ENCODE assay signal across 1 cellular context in the genomic region with DNA sequence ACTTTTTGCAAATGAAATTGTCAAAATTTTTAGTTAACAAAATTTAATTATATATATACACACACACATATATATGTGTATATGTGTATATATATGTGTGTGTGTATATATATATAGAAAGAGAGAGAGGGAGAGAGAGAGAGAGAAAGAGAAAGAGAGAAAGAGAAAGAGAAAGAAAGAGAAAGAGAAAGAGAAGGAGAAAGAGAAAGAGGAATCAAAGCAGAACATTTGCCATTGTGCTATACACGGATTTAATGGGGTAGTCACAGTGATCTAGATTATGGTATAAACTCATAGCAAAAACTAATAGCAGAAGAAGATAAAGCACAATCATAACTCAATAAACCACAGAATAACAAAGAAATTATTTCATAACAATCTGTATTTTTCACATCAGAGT.
TF ChIP-seq lines count a peak whose summit lies in the region.

No MANE protein-coding gene starts in this region.

TF ChIP-seq in IMR-90, 13 proteins besides CTCF, POLR2A, EP300 and RAD21 (continued from another document):
- TF ChIP-seq, protein P1, sequence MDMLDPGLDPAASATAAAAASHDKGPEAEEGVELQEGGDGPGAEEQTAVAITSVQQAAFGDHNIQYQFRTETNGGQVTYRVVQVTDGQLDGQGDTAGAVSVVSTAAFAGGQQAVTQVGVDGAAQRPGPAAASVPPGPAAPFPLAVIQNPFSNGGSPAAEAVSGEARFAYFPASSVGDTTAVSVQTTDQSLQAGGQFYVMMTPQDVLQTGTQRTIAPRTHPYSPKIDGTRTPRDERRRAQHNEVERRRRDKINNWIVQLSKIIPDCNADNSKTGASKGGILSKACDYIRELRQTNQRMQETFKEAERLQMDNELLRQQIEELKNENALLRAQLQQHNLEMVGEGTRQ (IDR thresholded peaks at IDR 0.05; ENCODE audit: low read depth, low read length), result no peak
- TF ChIP-seq BHLHE40 (IDR thresholded peaks at IDR 0.05; ENCODE audit: low read depth, low read length) (no peak), CHD1 (IDR thresholded peaks at IDR 0.05; ENCODE audit: low read depth, low read length) (no peak), FOS (IDR thresholded peaks at IDR 0.05; ENCODE audit: low read depth, low read length) (no peak)
TF ChIP-seq in IMR-90: peak in this region for 0.
